Comparison of ENCODE assay signal across 10 cellular contexts in genomic region chr9:81664638-81665513, GRCh38. TPM values are rescaled to one million over a fixed set of nuclear protein-coding genes. Genes with fewer than 3 reads are reported as not detected.
A peak's percentile ranks its signal among the peaks of the same experiment; 100 is the strongest.
DNase-seq lines count a peak whose midpoint lies in the region; ATAC-seq, FAIRE-seq and TF ChIP-seq lines count a peak whose summit lies in the region.
"Had no signal": no experiment of that assay in that cellular context is flagged by ENCODE, and none has a peak within 500 bp of the region (broad histone marks: within the 10 kb centered on the region; RNA-seq: fewer than 3 reads in every experiment).

No MANE protein-coding gene starts in this region.

- no peaks in the 10 kb centered on the region for H3K9me3 Mint-ChIP-seq in nephron progenitor cell

- peak overlapping the region; percentile 55 for H3K27ac Mint-ChIP-seq in nephron progenitor cell

- H3K79me2 ChIP-seq in DOHH2 (ENCODE audit: control insufficient read depth, low read length) = no peaks in the 10 kb centered on the region

- H3K9me2 ChIP-seq in DOHH2 (replicated peaks; ENCODE audit: control insufficient read depth, low read length) = no peaks in the 10 kb centered on the region

- H3K36me3 ChIP-seq in DOHH2 (ENCODE audit: control insufficient read depth, low read length) (no peaks in the 10 kb centered on the region), small intestine (ENCODE audit: control insufficient read depth in 2 of 2, insufficient read depth in 2 of 2, low read length in 2 of 2) (no peaks in the 10 kb centered on the region), ovary (no peaks in the 10 kb centered on the region)
- H3K36me3 ChIP-seq: uterus had no signal

- H4K20me1 ChIP-seq in DOHH2 (ENCODE audit: control insufficient read depth, insufficient read depth, low read depth, low read length) = no peaks in the 10 kb centered on the region

- H3K9me3 ChIP-seq in DOHH2 (ENCODE audit: control insufficient read depth, insufficient read depth, low read length) (no peaks in the 10 kb centered on the region), small intestine (ENCODE audit: control insufficient read depth, low read depth) (no peaks in the 10 kb centered on the region), ovary (no peaks in the 10 kb centered on the region)
- H3K9me3 ChIP-seq: uterus had no signal

- 59 to 68% (median 61%) methylated on average over 8 of the region's 8 CpGs for WGBS in small intestine, 3 donors
- 33 to 41% (median 34%) methylated on average over 8 of the region's 8 CpGs for WGBS in ovary, 3 donors

- no peaks in the 10 kb centered on the region for H3K27me3 Mint-ChIP-seq in nephron progenitor cell (ENCODE audit: low read depth, poor library complexity)

- peaks cover 22% of the 10 kb centered on the region for H3K4me1 ChIP-seq in DOHH2 (ENCODE audit: control insufficient read depth, low read length)
- H3K4me1 ChIP-seq in small intestine (ENCODE audit: control insufficient read depth in 2 of 2, insufficient read depth in 1 of 2, low read depth in 1 of 2, low read length in 1 of 2) = peaks cover 2 to 17% of the 10 kb centered on the region in 2 donors
- H3K4me1 ChIP-seq in ovary (ENCODE audit: insufficient read depth) = peaks cover 15% of the 10 kb centered on the region

- no peak overlapping the region for H3K27ac ChIP-seq in DOHH2 (ENCODE audit: low read depth, low read length)
- peak overlapping the region; percentile 62 for H3K27ac ChIP-seq in caudate nucleus (ENCODE audit: low read depth, low read length)
- H3K27ac ChIP-seq in small intestine (ENCODE audit: low read depth in 1 of 2, low read length in 1 of 2) = no peak overlapping the region
- H3K27ac ChIP-seq in ovary = no peak overlapping the region
- H3K27ac ChIP-seq: uterus had no signal

- H3K4me3 ChIP-seq in DOHH2 (ENCODE audit: low read length) (no peak overlapping the region), small intestine (ENCODE audit: low read depth in 1 of 2, low read length in 2 of 2) (no peak overlapping the region), ovary (no peak overlapping the region)
- H3K4me3 ChIP-seq: uterus had no signal

- peaks cover 67% of the 10 kb centered on the region for H3K4me1 Mint-ChIP-seq in nephron progenitor cell

- peaks cover 80% of the 10 kb centered on the region for H3K36me3 Mint-ChIP-seq in nephron progenitor cell (ENCODE audit: low read depth)

- peak overlapping the region; percentile 26 for H3K4me2 ChIP-seq in DOHH2 (ENCODE audit: low read length)

- intact Hi-C loops in ovary (cut with DNase I) = loop anchor here in 1 of 4 donors (10.0 kb wide), 1 partner anchor 50 kb away; no protein-coding TSS in a partner anchor

- H3K27me3 ChIP-seq in DOHH2 (ENCODE audit: control insufficient read depth, low read length) (0 out of 2 replicates have a peak, but pooled peaks cover 6% of the 10 kb centered on the region), small intestine (ENCODE audit: control insufficient read depth in 2 of 2, insufficient read depth in 2 of 2, low read length in 2 of 2) (no peaks in the 10 kb centered on the region), ovary (no peaks in the 10 kb centered on the region)
- H3K27me3 ChIP-seq: uterus had no signal

- ATAC-seq in HG03469 (IDR thresholded peaks at IDR 0.05; ENCODE audit: unreplicated experiment) = peak; percentile 51
- no peak for ATAC-seq in HG03521 (IDR thresholded peaks at IDR 0.05; ENCODE audit: unreplicated experiment)

- no peak for TF ChIP-seq CTCF in DOHH2 (IDR thresholded peaks at IDR 0.05; ENCODE audit: low read depth, low read length, poor library complexity, severe bottlenecking)
- no peak for TF ChIP-seq CTCF in nephron progenitor cell (IDR thresholded peaks at IDR 0.05)
- no peak for TF ChIP-seq CTCF in ovary (IDR thresholded peaks at IDR 0.05)

- TF ChIP-seq POLR2A in ovary (IDR thresholded peaks at IDR 0.05) = no peak

- peak in 2 of 61 donors; percentile 25 to 54 for DNase-seq in caudate nucleus (lab: John Stamatoyannopoulos, UW)
- no peak for DNase-seq in nephron progenitor cell
- DNase-seq in small intestine = no peak
- DNase-seq in ovary = no peak
- no peak for DNase-seq in activated T-cell treated with anti-CD3 and anti-CD28 coated beads, Interleukin-2, amount 50 U/mL, for 48 hours
- DNase-seq: hippocampal formation, uterus had no signal

- FAIRE-seq in small intestine (lab: Jason Lieb, UNC) = no peak

- no peak for TF ChIP-seq EP300 in ovary (IDR thresholded peaks at IDR 0.05)

- no peaks in the 10 kb centered on the region for H3F3A ChIP-seq in DOHH2 (ENCODE audit: control insufficient read depth, insufficient read depth)

- peak overlapping the region; percentile 28 for H3K4me3 Mint-ChIP-seq in nephron progenitor cell

RNA-seq across cellular contexts. Expression of gene TLE1, which starts 24.5 kb away (rescaled TPM):
- polyA plus RNA-seq in small intestine (10 to 100 TPM in 2 of 3 donors, 1 to 10 TPM in 1; 5.9 to 21.4 (median 16.1) TPM), ovary (10 to 100 TPM; 28.8 to 38.9 TPM)
- total RNA-seq in ovary = 10 to 100 TPM; 25.8 to 58.1 (median 43.8) TPM
